In the genomic region with DNA sequence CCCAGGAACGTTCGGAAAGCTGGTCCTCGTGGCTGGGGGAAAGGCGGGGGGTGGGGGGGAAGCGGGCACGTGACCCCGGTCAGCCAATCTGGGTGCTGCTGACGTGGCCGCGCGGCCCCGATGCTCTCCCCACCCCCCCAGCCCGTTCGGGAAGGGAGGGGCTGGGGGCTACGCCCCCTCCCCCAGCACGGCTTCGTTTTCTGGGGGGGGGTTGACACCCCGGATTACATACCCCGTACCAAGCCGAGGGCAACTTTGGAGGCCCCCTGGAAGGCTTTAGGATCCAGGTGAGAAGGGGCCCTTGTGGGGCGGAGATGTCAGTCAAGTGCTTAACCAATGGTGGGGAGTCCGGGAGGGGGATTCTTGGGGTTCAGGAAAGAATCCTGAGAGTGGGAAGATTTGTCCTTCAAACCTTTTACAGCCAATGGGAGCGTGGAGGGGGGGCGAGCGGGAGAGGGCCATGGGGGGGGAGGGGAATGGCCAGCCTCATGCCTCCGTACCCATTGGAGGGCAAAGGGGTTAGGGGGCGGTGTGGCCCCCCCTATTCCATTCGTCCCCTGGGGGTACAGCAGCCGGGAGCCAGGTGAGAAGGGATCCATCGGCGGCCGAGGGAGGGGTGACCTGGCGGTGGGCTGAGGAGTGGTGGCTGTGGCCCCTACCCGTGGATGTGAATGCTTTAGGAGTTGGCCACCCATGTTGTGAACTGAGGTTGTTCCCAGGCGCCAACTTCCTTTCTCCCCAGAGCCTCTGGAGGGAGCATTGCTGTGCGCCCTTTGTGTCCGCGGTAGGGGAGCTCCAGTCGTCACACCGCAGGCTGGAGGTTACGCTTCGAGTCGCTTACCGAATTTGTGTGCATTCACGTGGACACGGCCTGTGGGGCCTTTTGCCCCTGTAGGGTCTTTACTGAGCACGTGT, we compare ENCODE assay signal across 8 cellular contexts. TPM values are rescaled to one million over a fixed set of nuclear protein-coding genes. Genes with fewer than 3 reads are reported as not detected.
DNase-seq lines count a peak whose midpoint lies in the region; TF ChIP-seq lines count a peak whose summit lies in the region.

No MANE protein-coding gene starts in this region.

- peaks cover 20% of the 10 kb centered on the region for H3K36me3 Mint-ChIP-seq in nephron (ENCODE audit: low read depth)

- H3K4me1 ChIP-seq in suprapubic skin: peaks cover 22% of the 10 kb centered on the region

- 0% methylated on average over 2 of the region's 47 CpGs for WGBS in suprapubic skin

- H3K4me1 Mint-ChIP-seq in nephron: peaks cover 21% of the 10 kb centered on the region

- H3K27me3 Mint-ChIP-seq in nephron (ENCODE audit: low read depth): no peaks in the 10 kb centered on the region

- TF ChIP-seq CTCF in nephron (IDR thresholded peaks at IDR 0.05; ENCODE audit: unreplicated experiment in 3 of 3) (no peak), suprapubic skin (IDR thresholded peaks at IDR 0.05) (no peak)

- no peak for TF ChIP-seq EP300 in suprapubic skin (IDR thresholded peaks at IDR 0.05)

- H3K36me3 ChIP-seq in suprapubic skin: peaks cover 7% of the 10 kb centered on the region

- no peaks in the 10 kb centered on the region for H3K27me3 ChIP-seq in suprapubic skin

- peak overlapping the region; percentile 100 for H3K27ac Mint-ChIP-seq in nephron

- H3K9me3 Mint-ChIP-seq in nephron: no peaks in the 10 kb centered on the region

- peak overlapping the region; percentile 97 for H3K27ac ChIP-seq in suprapubic skin

- no peaks in the 10 kb centered on the region for H3K9me3 ChIP-seq in suprapubic skin

- DNase-seq in 8988T (peak; percentile 73), HuH-7 (ENCODE audit: low spot score) (peak; percentile 67), RPMI7951 (ENCODE audit: low read depth) (peak; percentile 81), activated gamma-delta T cell treated with Interleukin-2 at 50 U/mL for 16 hours (peak; percentile 52), fibroblast of the conjunctiva (ENCODE audit: low read depth) (peak; percentile 67), suprapubic skin (ENCODE audit: low spot score in 2 of 2) (peak in 1 of 2 donors; percentile 87)

- H3K4me3 ChIP-seq in suprapubic skin: peak overlapping the region; percentile 69

- peak; percentile 52 for TF ChIP-seq POLR2A in GM15510 (IDR thresholded peaks at IDR 0.05; ENCODE audit: borderline replicate concordance, extremely low read depth, insufficient read length)
- no peak for TF ChIP-seq POLR2A in suprapubic skin (IDR thresholded peaks at IDR 0.05)

- H3K4me3 Mint-ChIP-seq in nephron: peak overlapping the region; percentile 91 to 99 (median 92)

RNA-seq across cellular contexts. Expression of gene BRD2, which starts 0.6 kb away (rescaled TPM):
- 77.5 and 82.1 TPM in 2 replicates for total RNA-seq in RPMI7951 (2014; rRNA removed; shearing (Covaris generic))
- 100 to 1,000 TPM; 145 to 246 (median 197) TPM for total RNA-seq in suprapubic skin

RNA-seq across cellular contexts. Expression of gene HLA-DMA, which starts 16.1 kb away (rescaled TPM):
- total RNA-seq in RPMI7951 (2014; rRNA removed; shearing (Covaris generic)): 10.1 and 10.9 TPM in 2 replicates
- total RNA-seq in suprapubic skin: 10 to 100 TPM; 18.3 to 57.0 (median 24.2) TPM

RNA-seq across cellular contexts. Expression of gene HLA-DMB, which starts 28.2 kb away (rescaled TPM):
- total RNA-seq in RPMI7951 (2014; rRNA removed; shearing (Covaris generic)): 2.5 and 3.1 TPM in 2 replicates
- 10 to 100 TPM; 15.0 to 30.2 (median 18.1) TPM for total RNA-seq in suprapubic skin

RNA-seq across cellular contexts. Expression of gene HLA-DOA, which starts 40.4 kb away (rescaled TPM):
- total RNA-seq in RPMI7951 (2014; rRNA removed; shearing (Covaris generic)): under 0.01 TPM in 1 of 2 replicates, not detected in the other
- total RNA-seq in suprapubic skin: 10 to 100 TPM in 1 of 4 donors, 1 to 10 TPM in 3; 6.8 to 14.3 (median 8.0) TPM
